In the genomic region with DNA sequence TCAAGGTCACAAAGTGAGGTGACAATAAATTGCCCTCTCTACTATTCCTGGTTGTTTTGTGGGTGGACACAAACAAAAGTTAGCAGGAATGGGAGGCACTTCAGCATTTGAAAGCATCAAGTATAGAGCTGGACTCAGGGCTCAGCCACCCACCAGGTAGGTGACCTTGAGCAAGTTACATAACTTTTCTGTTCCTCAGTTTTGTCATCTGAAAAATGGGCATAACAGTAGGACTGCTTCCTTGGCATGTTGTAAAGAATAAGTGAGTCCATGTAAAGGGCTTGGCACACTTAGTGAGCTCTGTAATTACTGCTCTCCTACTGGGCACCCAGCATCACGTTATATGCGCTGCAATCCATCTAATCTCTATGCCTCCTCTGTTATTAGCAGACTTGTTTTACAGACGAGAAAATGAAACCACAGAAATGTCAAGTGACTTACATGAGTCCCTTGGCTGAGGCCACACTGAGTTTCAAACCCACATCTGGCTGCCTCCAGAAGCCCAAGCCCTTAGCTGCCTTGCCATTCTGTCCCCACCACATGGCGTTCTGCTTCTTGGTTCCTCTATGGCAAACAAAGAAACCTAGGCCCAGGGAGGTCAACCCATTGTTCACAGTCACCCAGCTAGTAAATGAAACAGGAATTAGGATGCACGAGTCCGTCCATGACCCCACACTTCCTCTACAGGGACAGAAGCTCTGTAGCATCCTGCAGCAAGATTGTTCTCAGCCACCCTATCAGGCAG, we compare ENCODE assay signal across 11 cellular contexts.
DNase-seq lines count a peak whose midpoint lies in the region; ATAC-seq and TF ChIP-seq lines count a peak whose summit lies in the region.
"Had no signal": no experiment of that assay in that cellular context is flagged by ENCODE, and none has a peak within 500 bp of the region (broad histone marks: within the 10 kb centered on the region; RNA-seq: fewer than 3 reads in every experiment).

No MANE protein-coding gene starts in this region.

- no peaks in the 10 kb centered on the region for H3K9me3 ChIP-seq in aorta (ENCODE audit: control insufficient read depth, low read length)
- H3K9me3 ChIP-seq: A549 had no signal

- no peaks in the 10 kb centered on the region for H3K36me3 Mint-ChIP-seq in stimulated activated naive CD8-positive, alpha-beta T cell treated with anti-CD3 and anti-CD28 coated beads, Interleukin-15, Interleukin-2, amounts not matched to agents 100 ng/mL and 50 ng/mL, for 24 hours (ENCODE audit: low read depth)

- H3K4me3 Mint-ChIP-seq in stimulated activated naive CD8-positive, alpha-beta T cell treated with anti-CD3 and anti-CD28 coated beads, Interleukin-15, Interleukin-2, amounts not matched to agents 100 ng/mL and 50 ng/mL, for 24 hours = no peak overlapping the region

- H3K4me1 Mint-ChIP-seq in stimulated activated naive CD8-positive, alpha-beta T cell treated with anti-CD3 and anti-CD28 coated beads, Interleukin-15, Interleukin-2, amounts not matched to agents 100 ng/mL and 50 ng/mL, for 24 hours (ENCODE audit: low read depth) = peaks cover 22% of the 10 kb centered on the region

- no peaks in the 10 kb centered on the region for H3K4me1 ChIP-seq in aorta (ENCODE audit: control insufficient read depth in 1 of 2, insufficient read depth in 2 of 2, low read length in 2 of 2)
- H3K4me1 ChIP-seq: A549 had no signal

- TF ChIP-seq POLR2A in NB4 (IDR thresholded peaks at IDR 0.05; ENCODE audit: extremely low read depth, insufficient read length) = no peak

- H3K27me3 ChIP-seq in aorta (ENCODE audit: control insufficient read depth in 1 of 2, insufficient read depth in 2 of 2, low read length in 1 of 2) (no peaks in the 10 kb centered on the region), dorsolateral prefrontal cortex (peaks cover 0 to 17% (median 0%) of the 10 kb centered on the region in 45 donors)

- no peak overlapping the region for H3K4me3 ChIP-seq in NB4 (ENCODE audit: low read depth, low read length)
- no peak overlapping the region for H3K4me3 ChIP-seq in aorta (ENCODE audit: low read length in 2 of 2)
- no peak overlapping the region for H3K4me3 ChIP-seq in dorsolateral prefrontal cortex
- H3K4me3 ChIP-seq: A549 had no signal

- no peaks in the 10 kb centered on the region for H3K36me3 ChIP-seq in aorta (ENCODE audit: control insufficient read depth in 1 of 2, insufficient read depth in 2 of 2, low read length in 1 of 2)

- no peak overlapping the region for H3K27ac ChIP-seq in aorta (ENCODE audit: low read depth in 1 of 2, low read length in 2 of 2)
- H3K27ac ChIP-seq in dorsolateral prefrontal cortex = no peak overlapping the region
- H3K27ac ChIP-seq: A549 had no signal

- intact Hi-C loops in aorta (cut with DNase I) = no loop called here
- intact Hi-C loops in dorsolateral prefrontal cortex (cut with DNase I) = no loop called here

- H3K27me3 Mint-ChIP-seq in stimulated activated naive CD8-positive, alpha-beta T cell treated with anti-CD3 and anti-CD28 coated beads, Interleukin-15, Interleukin-2, amounts not matched to agents 100 ng/mL and 50 ng/mL, for 24 hours = peaks cover 16% of the 10 kb centered on the region

- no peaks in the 10 kb centered on the region for H3K9me3 Mint-ChIP-seq in stimulated activated naive CD8-positive, alpha-beta T cell treated with anti-CD3 and anti-CD28 coated beads, Interleukin-15, Interleukin-2, amounts not matched to agents 100 ng/mL and 50 ng/mL, for 24 hours

- 87 to 93% methylated on average over 6 of the region's 6 CpGs for WGBS in aorta, 2 donors

- H3K27ac Mint-ChIP-seq in stimulated activated naive CD8-positive, alpha-beta T cell treated with anti-CD3 and anti-CD28 coated beads, Interleukin-15, Interleukin-2, amounts not matched to agents 100 ng/mL and 50 ng/mL, for 24 hours = peak overlapping the region; percentile 17

- DNase-seq in activated CD4-positive, CD25-positive, alpha-beta regulatory T cell (lab: John Stamatoyannopoulos, UW) = no peak
- DNase-seq in NB4 (ENCODE audit: low read depth) = peak; percentile 18
- no peak for DNase-seq in T-helper 9 cell
- DNase-seq in aorta = no peak
- DNase-seq in dorsolateral prefrontal cortex = no peak
- DNase-seq: GOT3, NCI-H2171 treated with DMSO at 0.1 percent for 48 hours had no signal

- peak; percentile 34 to 51 for ATAC-seq in activated CD4-positive, CD25-positive, alpha-beta regulatory T cell treated with anti-CD3 and anti-CD28 coated beads, Interleukin-2, amount 50 U/mL, for 24 hours
- ATAC-seq in HG02870 (IDR thresholded peaks at IDR 0.05; ENCODE audit: unreplicated experiment) (peak; percentile 71), aorta (ENCODE audit: low FRiP score) (no peak)

- TF ChIP-seq CTCF in NB4 (IDR thresholded peaks at IDR 0.05; ENCODE audit: low read depth, low read length) = no peak
- no peak for TF ChIP-seq CTCF in dorsolateral prefrontal cortex (IDR thresholded peaks at IDR 0.05 in 54 of 56, conservative IDR thresholded peaks at IDR 0.05 in 2 of 56; ENCODE audit: low read depth in 1 of 56, partially characterized antibody in 56 of 56)
